In genomic region chr4:77314697-77315096, GRCh38 we compare ENCODE assay signal across 36 cellular contexts.
"Had no signal": no experiment of that assay in that cellular context is flagged by ENCODE, and none has a peak within 500 bp of the region (broad histone marks: within the 10 kb centered on the region; RNA-seq: fewer than 3 reads in every experiment).

No MANE protein-coding gene starts in this region.

- DNase-seq: Karpas-422, Kasumi-1, MG63, MM.1S, MV-4-11, NCI-H1048, NCI-H1092, NCI-H1092 treated with DMSO at 0.1 percent for 48 hours, NCI-H1105, NCI-H1105 treated with DMSO at 0.1 percent for 48 hours, NCI-H1417, NCI-H1417 treated with DMSO at 0.1 percent for 48 hours, NCI-H1436, NCI-H1436 treated with DMSO at 0.1 percent for 48 hours, NCI-H146, NCI-H1694, NCI-H1694 treated with DMSO at 0.1 percent for 48 hours, NCI-H187, NCI-H187 treated with DMSO at 0.1 percent for 48 hours, NCI-H1930, NCI-H2029, NCI-H2029 treated with DMSO at 0.1 percent for 48 hours, NCI-H2081, NCI-H2081 treated with DMSO at 0.1 percent for 48 hours, NCI-H2107, NCI-H2171, NCI-H2171 treated with DMSO at 0.1 percent for 48 hours, NCI-H2227 treated with DMSO at 0.1 percent for 48 hours, NCI-H226, NCI-H345, NCI-H446, NCI-H446 treated with DMSO at 0.1 percent for 48 hours, NCI-H510A, NCI-H510A treated with DMSO at 0.1 percent for 48 hours, NCI-H524, NCI-H524 treated with DMSO at 0.1 percent for 48 hours had no signal

- H3K36me3 ChIP-seq: MG63 had no signal

- H3K9me3 ChIP-seq: MG63 had no signal

- H3K4me3 ChIP-seq: MG63 had no signal

- H3K27me3 ChIP-seq: MG63 had no signal
